In genomic region chr11:111598546-111598945, GRCh38 we compare ENCODE assay signal across 16 cellular contexts. TPM values are rescaled to one million over a fixed set of nuclear protein-coding genes. Genes with fewer than 3 reads are reported as not detected.
DNase-seq lines count a peak whose midpoint lies in the region; ATAC-seq, FAIRE-seq and TF ChIP-seq lines count a peak whose summit lies in the region.
"Had no signal": no experiment of that assay in that cellular context is flagged by ENCODE, and none has a peak within 500 bp of the region (broad histone marks: within the 10 kb centered on the region; RNA-seq: fewer than 3 reads in every experiment).

No MANE protein-coding gene starts in this region.

- intact Hi-C loops in HepG2 (cut with micrococcal nuclease; ENCODE audit: unreplicated experiment) (no loop called here), right lobe of liver (cut with DNase I) (no loop called here)

- peaks cover 23% of the 10 kb centered on the region for H3K4me1 Mint-ChIP-seq in brain
- peaks cover 14% of the 10 kb centered on the region for H3K4me1 Mint-ChIP-seq in activated CD8-positive, alpha-beta T cell treated with anti-CD3 and anti-CD28 coated beads, Interleukin-2, amount 10 ng/mL, durations not matched to agents 7 days and 5 days (ENCODE audit: low read depth)

- H2AFZ ChIP-seq in HepG2 (ENCODE audit: low read length): peak overlapping the region; percentile 48

- no peak overlapping the region; the same call in 1 of the 2 replicates for H3K4me2 ChIP-seq in HepG2 (ENCODE audit: low read depth, low read length)

- 32% methylated on average over 2 of the region's 2 CpGs for WGBS in HepG2 (ENCODE audit: low lambda C conversion rate)
- WGBS in right lobe of liver (ENCODE audit: insufficient coverage, low coverage, low lambda C conversion rate, missing lambda C conversion rate): 35% methylated on average over 2 of the region's 2 CpGs

- TF ChIP-seq CTCF in HepG2 (CRISPR knock-in tag; IDR thresholded peaks at IDR 0.05) (no peak), right lobe of liver (IDR thresholded peaks at IDR 0.05) (no peak), brain (conservative IDR thresholded peaks at IDR 0.05) (no peak), GM20000 (IDR thresholded peaks at IDR 0.05; ENCODE audit: extremely low read depth, missing control alignments) (no peak)

- H3K4me1 ChIP-seq in HepG2 (ENCODE audit: insufficient read depth, low read length) (peaks cover 26% of the 10 kb centered on the region), right lobe of liver (peaks cover 0 to 8% (median 0%) of the 10 kb centered on the region in 4 donors)

- H3K36me3 Mint-ChIP-seq in brain: no peaks in the 10 kb centered on the region
- no peaks in the 10 kb centered on the region for H3K36me3 Mint-ChIP-seq in activated CD8-positive, alpha-beta T cell treated with anti-CD3 and anti-CD28 coated beads, Interleukin-2, amount 10 ng/mL, durations not matched to agents 7 days and 5 days (ENCODE audit: low read depth)

- TF ChIP-seq RAD21 in HepG2 (CRISPR knock-in tag; IDR thresholded peaks at IDR 0.05): no peak

- no peaks in the 10 kb centered on the region for H3K36me3 ChIP-seq in HepG2 (replicated peaks in 1 of 2; ENCODE audit: control insufficient read depth in 1 of 2, insufficient read depth in 2 of 2, low read length in 2 of 2)
- H3K36me3 ChIP-seq in right lobe of liver: no peaks in the 10 kb centered on the region
- H3K36me3 ChIP-seq: Peyer's patch had no signal

- H3K9ac ChIP-seq in HepG2 (ENCODE audit: insufficient read depth, low read depth, low read length): no peak overlapping the region

- H3K79me2 ChIP-seq in HepG2 (ENCODE audit: insufficient read depth, low read length): peaks cover 11% of the 10 kb centered on the region

- H4K20me1 ChIP-seq in HepG2 (ENCODE audit: insufficient read depth, low read length): 0 out of 2 replicates have a peak, but pooled peaks cover under 1% of the 10 kb centered on the region

- H3K4me3 ChIP-seq in HepG2 (replicated peaks in 1 of 3; ENCODE audit: insufficient read depth in 1 of 3, low read depth in 2 of 3, low read length in 3 of 3) (no peak overlapping the region), right lobe of liver (no peak overlapping the region)
- H3K4me3 ChIP-seq: Peyer's patch had no signal

- H3K27me3 ChIP-seq in HepG2 (ENCODE audit: control insufficient read depth in 1 of 2, insufficient read depth in 2 of 2, low read length in 2 of 2) (no peaks in the 10 kb centered on the region; a peak in 1 of 5 replicates), right lobe of liver (no peaks in the 10 kb centered on the region)
- H3K27me3 ChIP-seq: Peyer's patch had no signal

- no peak for ATAC-seq in HepG2
- no peak for ATAC-seq in right lobe of liver
- ATAC-seq in activated CD8-positive, alpha-beta T cell treated with anti-CD3 and anti-CD28 coated beads, Interleukin-2, amount 10 ng/mL, durations not matched to agents 7 days and 5 days: no peak
- no peak for ATAC-seq in GM21825 (IDR thresholded peaks at IDR 0.05; ENCODE audit: unreplicated experiment)
- ATAC-seq: left cardiac atrium had no signal

- in situ Hi-C loops in HepG2 (cut with HindIII; ENCODE audit: extremely low pct_ligation_motif_present, low pct_unique_long_range_greater_than_20kb): no loop called here

- no peak for FAIRE-seq in HepG2 (lab: Jason Lieb, UNC)
- FAIRE-seq: H1 had no signal

- H3K27ac ChIP-seq in HepG2 (ENCODE audit: extremely low read length, insufficient read depth, low read length) (no peak overlapping the region), right lobe of liver (no peak overlapping the region)
- H3K27ac ChIP-seq: Peyer's patch had no signal

- peak overlapping the region in 4 of 5 experiments; percentile 22 to 72 (median 54) for H3K27ac Mint-ChIP-seq in brain
- no peak overlapping the region for H3K27ac Mint-ChIP-seq in activated CD8-positive, alpha-beta T cell treated with anti-CD3 and anti-CD28 coated beads, Interleukin-2, amount 10 ng/mL, durations not matched to agents 7 days and 5 days
- H3K27ac Mint-ChIP-seq: activated B cell treated with CpG ODN at 0.5 μM for 24 hours had no signal

- H3K9me3 ChIP-seq in HepG2 (ENCODE audit: low read length): no peaks in the 10 kb centered on the region
- H3K9me3 ChIP-seq in right lobe of liver: no peaks in the 10 kb centered on the region
- H3K9me3 ChIP-seq: Peyer's patch had no signal

- H3K27me3 Mint-ChIP-seq in brain: peaks cover 14% of the 10 kb centered on the region
- peaks cover 15% of the 10 kb centered on the region for H3K27me3 Mint-ChIP-seq in activated CD8-positive, alpha-beta T cell treated with anti-CD3 and anti-CD28 coated beads, Interleukin-2, amount 10 ng/mL, durations not matched to agents 7 days and 5 days (ENCODE audit: low read depth)
- H3K27me3 Mint-ChIP-seq: activated B cell treated with CpG ODN at 0.5 μM for 24 hours had no signal

- POLR2A ChIA-PET in HepG2 (lab: Yijun Ruan, JAX): interaction anchor here (1.7 kb wide), 1 partner anchor 188 kb away, joined by 4 read pairs; no protein-coding TSS in a partner anchor
- POLR2A ChIA-PET in activated CD8-positive, alpha-beta T cell treated with anti-CD3 and anti-CD28 coated beads, Interleukin-2, amount 10 ng/mL, durations not matched to agents 7 days and 5 days (lab: Charles Lee): interaction anchor here (0.6 kb wide), 1 partner anchor 688 kb away, joined by 3 read pairs; no protein-coding TSS in a partner anchor

- peak overlapping the region in 2 of 5 experiments; percentile 29 to 59 for H3K4me3 Mint-ChIP-seq in brain
- H3K4me3 Mint-ChIP-seq in activated CD8-positive, alpha-beta T cell treated with anti-CD3 and anti-CD28 coated beads, Interleukin-2, amount 10 ng/mL, durations not matched to agents 7 days and 5 days: no peak overlapping the region
- H3K4me3 Mint-ChIP-seq: activated B cell treated with CpG ODN at 0.5 μM for 24 hours had no signal

- no peak for TF ChIP-seq POLR2A in HepG2 (IDR thresholded peaks at IDR 0.05; ENCODE audit: insufficient read depth in 1 of 2, low read depth in 2 of 2, low read length in 2 of 2)
- no peak for TF ChIP-seq POLR2A in right lobe of liver (IDR thresholded peaks at IDR 0.05)

- TF ChIP-seq EP300 in HepG2 (IDR thresholded peaks at IDR 0.05; ENCODE audit: low read depth in 2 of 2, low read length in 2 of 2) (no peak), HepG2 (CRISPR knock-in tag; IDR thresholded peaks at IDR 0.05; ENCODE audit: borderline replicate concordance) (no peak)

- CTCF ChIA-PET in HepG2 (lab: Yijun Ruan, JAX; ENCODE audit: low intra/inter-chr PET ratio, low total read pairs): no interaction called here
- CTCF ChIA-PET in activated CD8-positive, alpha-beta T cell treated with anti-CD3 and anti-CD28 coated beads, Interleukin-2, amount 10 ng/mL, durations not matched to agents 7 days and 5 days (lab: Charles Lee): interaction anchor here (1.2 to 2.1 kb wide), 7 partner anchors 11 to 245 kb away, joined by 4 to 11 read pairs (median 6); partner anchors contain the start of gene PPP2R1B

- DNase-seq in HepG2 (ENCODE audit: low spot score): no peak
- no peak for DNase-seq in right lobe of liver
- DNase-seq in left kidney (ENCODE audit: low read depth, low spot score): peak; percentile 20
- no peak for DNase-seq in activated CD8-positive, alpha-beta T cell treated with anti-CD3 and anti-CD28 coated beads, Interleukin-2, amount 10 ng/mL, durations not matched to agents 7 days and 5 days
- no peak for DNase-seq in activated effector memory CD4-positive, alpha-beta T cell treated with anti-CD3 and anti-CD28 coated beads, Interleukin-2, amount 50 U/mL, for 16 hours
- no peak for DNase-seq in GM20000 (ENCODE audit: low spot score)
- DNase-seq: activated B cell treated with CpG ODN at 0.5 μM for 24 hours; activated naive CD4-positive, alpha-beta T cell treated with anti-CD3 and anti-CD28 coated beads, Interleukin-2, amount 50 U/mL, for 16 hours; left cardiac atrium; MV-4-11; NCI-H2029 treated with DMSO at 0.1 percent for 48 hours; NCI-H69; Peyer's patch had no signal

- peaks cover 0 to 3% (median 0%) of the 10 kb centered on the region in 5 experiments for H3K9me3 Mint-ChIP-seq in brain
- H3K9me3 Mint-ChIP-seq in activated CD8-positive, alpha-beta T cell treated with anti-CD3 and anti-CD28 coated beads, Interleukin-2, amount 10 ng/mL, durations not matched to agents 7 days and 5 days (ENCODE audit: insufficient read depth): no peaks in the 10 kb centered on the region
- H3K9me3 Mint-ChIP-seq: activated B cell treated with CpG ODN at 0.5 μM for 24 hours had no signal

- no TSS peak for BruUV-seq in HepG2 (replicated peaks; lab: Mats Ljungman, UMichigan)

RNA-seq across cellular contexts. Expression of gene SIK2, which starts 3.7 kb away (rescaled TPM):
- total RNA-seq in HepG2 (2016; rRNA removed; fragmentation: Illumina TruSeq; extraction: Trizol) (8.1 and 11.0 TPM in 2 replicates), right lobe of liver (10 to 100 TPM; 15.4 to 39.5 (median 26.4) TPM)
- total RNA-seq in HepG2 (2016; cell fraction: cytosol; rRNA removed; fragmentation: Illumina TruSeq; extraction: Trizol; ENCODE audit: low read depth): 1.0 and 1.2 TPM in 2 replicates
- 8.6 and 10.1 TPM in 2 replicates for total RNA-seq in HepG2 (2016; cell fraction: insoluble cytoplasmic fraction; rRNA removed; fragmentation: Illumina TruSeq; extraction: Trizol)
- total RNA-seq in HepG2 (2016; cell fraction: membrane; rRNA removed; fragmentation: Illumina TruSeq; extraction: Trizol): 4.9 TPM in 2 replicates
- total RNA-seq in HepG2 (2016; cell fraction: nucleus; rRNA removed; fragmentation: Illumina TruSeq; extraction: Trizol): 7.5 and 8.5 TPM in 2 replicates
- polyA plus RNA-seq in HepG2 (2011; rRNA removed) (11.5 and 15.4 TPM in 2 replicates), brain (ENCODE audit: insufficient read depth, low read depth, low replicate concordance) (25.1 TPM)
- 7.5 and 8.1 TPM in 2 replicates for polyA plus RNA-seq in HepG2 (2011; cell fraction: cytosol; rRNA removed)
- 6.6 and 9.5 TPM in 2 replicates for polyA plus RNA-seq in HepG2 (2011; cell fraction: nucleus; rRNA removed)
- 7.1 and 8.4 TPM in 2 replicates for polyA plus RNA-seq in HepG2 (2012)
- polyA plus RNA-seq in HepG2 (2016; cell fraction: cytosol; fragmentation: Illumina TruSeq; extraction: Trizol; ENCODE audit: low read depth): 0.48 and 0.64 TPM in 2 replicates
- polyA plus RNA-seq in HepG2 (2016; cell fraction: insoluble cytoplasmic fraction; fragmentation: Illumina TruSeq; extraction: Trizol; ENCODE audit: low read depth): 7.0 and 8.4 TPM in 2 replicates
- polyA plus RNA-seq in HepG2 (2016; cell fraction: membrane; fragmentation: Illumina TruSeq; extraction: Trizol; ENCODE audit: low read depth): 1.7 and 2.0 TPM in 2 replicates
- polyA plus RNA-seq in HepG2 (2016; cell fraction: nucleus; fragmentation: Illumina TruSeq; extraction: Trizol; ENCODE audit: insufficient read depth, low read depth): 7.7 and 13.1 TPM in 2 replicates
- 21.7 and 23.9 TPM in 2 replicates for polyA minus RNA-seq in HepG2 (2011; rRNA and poly(A)+ RNA removed; ENCODE audit: low replicate concordance)
- 8.0 and 8.5 TPM in 2 replicates for polyA minus RNA-seq in HepG2 (2011; cell fraction: cytosol; rRNA and poly(A)+ RNA removed)
- 10.3 and 10.8 TPM in 2 replicates for polyA minus RNA-seq in HepG2 (2011; cell fraction: nucleus; rRNA and poly(A)+ RNA removed)
- 10 to 100 TPM in 1 of 2 experiments, 1 to 10 TPM in 1; 8.9 to 10.2 TPM for total RNA-seq in activated CD8-positive, alpha-beta T cell treated with anti-CD3 and anti-CD28 coated beads, Interleukin-2, amount 10 ng/mL, durations not matched to agents 7 days and 5 days

RNA-seq across cellular contexts. Expression of gene LAYN, which starts 58.0 kb away (rescaled TPM):
- total RNA-seq in HepG2 (2016; rRNA removed; fragmentation: Illumina TruSeq; extraction: Trizol) (not detected in 2 replicates), right lobe of liver (1 to 10 TPM in 1 of 6 experiments, under 1 TPM in 5; 0.19 to 2.0 (median 0.59) TPM)
- not detected in 2 replicates for total RNA-seq in HepG2 (2016; cell fraction: cytosol; rRNA removed; fragmentation: Illumina TruSeq; extraction: Trizol; ENCODE audit: low read depth)
- total RNA-seq in HepG2 (2016; cell fraction: insoluble cytoplasmic fraction; rRNA removed; fragmentation: Illumina TruSeq; extraction: Trizol): 0.13 TPM in 1 of 2 replicates, not detected in the other
- total RNA-seq in HepG2 (2016; cell fraction: membrane; rRNA removed; fragmentation: Illumina TruSeq; extraction: Trizol): 0.15 and 0.21 TPM in 2 replicates
- 0.16 and 0.22 TPM in 2 replicates for total RNA-seq in HepG2 (2016; cell fraction: nucleus; rRNA removed; fragmentation: Illumina TruSeq; extraction: Trizol)
- polyA plus RNA-seq in HepG2 (2011; rRNA removed) (0.17 and 0.29 TPM in 2 replicates), brain (ENCODE audit: insufficient read depth, low read depth, low replicate concordance) (12.9 TPM)
- 0.11 and 0.12 TPM in 2 replicates for polyA plus RNA-seq in HepG2 (2011; cell fraction: cytosol; rRNA removed)
- not detected in 2 replicates for polyA plus RNA-seq in HepG2 (2011; cell fraction: nucleus; rRNA removed)
- polyA plus RNA-seq in HepG2 (2012): 0.11 TPM in 1 of 2 replicates, not detected in the other
- 0.07 and 0.15 TPM in 2 replicates for polyA plus RNA-seq in HepG2 (2016; cell fraction: cytosol; fragmentation: Illumina TruSeq; extraction: Trizol; ENCODE audit: low read depth)
- polyA plus RNA-seq in HepG2 (2016; cell fraction: insoluble cytoplasmic fraction; fragmentation: Illumina TruSeq; extraction: Trizol; ENCODE audit: low read depth): not detected in 2 replicates
- 0.20 TPM in 1 of 2 replicates, not detected in the other for polyA plus RNA-seq in HepG2 (2016; cell fraction: membrane; fragmentation: Illumina TruSeq; extraction: Trizol; ENCODE audit: low read depth)
- not detected in 2 replicates for polyA plus RNA-seq in HepG2 (2016; cell fraction: nucleus; fragmentation: Illumina TruSeq; extraction: Trizol; ENCODE audit: insufficient read depth, low read depth)
- 0.10 TPM in 1 of 2 replicates, not detected in the other for polyA minus RNA-seq in HepG2 (2011; rRNA and poly(A)+ RNA removed; ENCODE audit: low replicate concordance)
- polyA minus RNA-seq in HepG2 (2011; cell fraction: cytosol; rRNA and poly(A)+ RNA removed): not detected in 2 replicates
- 0.37 TPM in 1 of 2 replicates, not detected in the other for polyA minus RNA-seq in HepG2 (2011; cell fraction: nucleus; rRNA and poly(A)+ RNA removed)
- total RNA-seq in activated CD8-positive, alpha-beta T cell treated with anti-CD3 and anti-CD28 coated beads, Interleukin-2, amount 10 ng/mL, durations not matched to agents 7 days and 5 days: 10 to 100 TPM; 11.1 to 12.8 TPM
- total RNA-seq: activated B cell treated with CpG ODN at 0.5 μM for 24 hours had no signal

Comparison
In these comparisons a context has a peak if more than half of its experiments do, and no peak if none do; other contexts are left out.
1. RNA of gene LAYN, which starts 58.0 kb away (total RNA-seq): 11.1 to 12.8 TPM in activated CD8-positive, alpha-beta T cell treated with anti-CD3 and anti-CD28 coated beads, Interleukin-2, amount 10 ng/mL, durations not matched to agents 7 days and 5 days; 0.19 to 2.0 TPM in right lobe of liver and 0.13 to 0.22 TPM in HepG2; every median in the first group is over 4 times any median in the second.